In genomic region chr7:7178906-7179305, GRCh38 we compare ENCODE assay signal across 18 cellular contexts. TPM values are rescaled to one million over a fixed set of nuclear protein-coding genes. Genes with fewer than 3 reads are reported as not detected.
DNase-seq lines count a peak whose midpoint lies in the region; ATAC-seq and TF ChIP-seq lines count a peak whose summit lies in the region.
"Had no signal": no experiment of that assay in that cellular context is flagged by ENCODE, and none has a peak within 500 bp of the region (broad histone marks: within the 10 kb centered on the region; RNA-seq: fewer than 3 reads in every experiment).

No MANE protein-coding gene starts in this region.

- CTCF ChIA-PET in activated B cell treated with CpG ODN at 0.5 μM for 24 hours (lab: Charles Lee) = interaction anchor here (1.2 kb wide), 1 partner anchor 361 kb away, joined by 3 read pairs; no protein-coding TSS in a partner anchor

- H3K27ac ChIP-seq in Peyer's patch = no peak overlapping the region
- H3K27ac ChIP-seq: C4-2B, SJSA1, suprapubic skin had no signal

- H3K27me3 ChIP-seq in Peyer's patch = no peaks in the 10 kb centered on the region
- H3K27me3 ChIP-seq: SJSA1, suprapubic skin had no signal

- no peak for TF ChIP-seq CTCF in activated B cell treated with CpG ODN at 0.5 μM for 24 hours (IDR thresholded peaks at IDR 0.05)
- TF ChIP-seq CTCF in Peyer's patch (IDR thresholded peaks at IDR 0.05) = no peak

- no peaks in the 10 kb centered on the region for H3K27me3 Mint-ChIP-seq in activated B cell treated with CpG ODN at 0.5 μM for 24 hours
- H3K27me3 Mint-ChIP-seq: naive thymus-derived CD8-positive, alpha-beta T cell had no signal

- POLR2A ChIA-PET in activated B cell treated with CpG ODN at 0.5 μM for 24 hours (lab: Charles Lee) = no interaction called here

- H3K27ac Mint-ChIP-seq in activated B cell treated with CpG ODN at 0.5 μM for 24 hours = peak overlapping the region; percentile 27

- peaks cover 46% of the 10 kb centered on the region for H3K4me1 Mint-ChIP-seq in activated B cell treated with CpG ODN at 0.5 μM for 24 hours

- DNase-seq in A172 (ENCODE audit: low spot score) (peak; percentile 16), HT1080 (ENCODE audit: low read depth) (peak; percentile 72), activated B cell treated with CpG ODN at 0.5 μM for 24 hours (no peak), kidney glomerular epithelial cell (lab: John Stamatoyannopoulos, UW) (peak; percentile 19), sciatic nerve (ENCODE audit: low spot score) (no peak), Peyer's patch (no peak), NCI-H2107 (lab: John Stamatoyannopoulos, UW) (no peak)
- DNase-seq: activated CD4-positive, alpha-beta T cell treated with anti-CD3 and anti-CD28 coated beads for 1 hour; dermis blood vessel endothelial cell; erythroblast; naive thymus-derived CD8-positive, alpha-beta T cell; NCI-H2029 treated with DMSO at 0.1 percent for 48 hours; NCI-H524 had no signal

- H3K4me1 ChIP-seq in Peyer's patch = peaks cover 0 to 11% (median 1%) of the 10 kb centered on the region in 4 donors

- ATAC-seq in activated B cell treated with CpG ODN at 0.5 μM for 24 hours (ENCODE audit: low read depth) (no peak), sciatic nerve (no peak), GM18502 (IDR thresholded peaks at IDR 0.05; ENCODE audit: poor library complexity, unreplicated experiment) (no peak)
- ATAC-seq: naive thymus-derived CD8-positive, alpha-beta T cell had no signal

- H3K36me3 ChIP-seq in Peyer's patch = no peaks in the 10 kb centered on the region
- H3K36me3 ChIP-seq: suprapubic skin had no signal

- H3K9me3 Mint-ChIP-seq in activated B cell treated with CpG ODN at 0.5 μM for 24 hours = peaks cover 5% of the 10 kb centered on the region

- no peak overlapping the region for H3K4me3 Mint-ChIP-seq in activated B cell treated with CpG ODN at 0.5 μM for 24 hours
- H3K4me3 Mint-ChIP-seq: naive thymus-derived CD8-positive, alpha-beta T cell had no signal

- intact Hi-C loops in activated B cell treated with CpG ODN at 0.5 μM for 24 hours (cut with micrococcal nuclease) (no loop called here), sciatic nerve (cut with DNase I) (no loop called here)

- no peak for TF ChIP-seq POLR2A in Peyer's patch (IDR thresholded peaks at IDR 0.05)

- H3K36me3 Mint-ChIP-seq in activated B cell treated with CpG ODN at 0.5 μM for 24 hours (ENCODE audit: low read depth) = peaks cover 42% of the 10 kb centered on the region

- no peaks in the 10 kb centered on the region for H3K9me3 ChIP-seq in Peyer's patch
- H3K9me3 ChIP-seq: SJSA1, suprapubic skin had no signal

- no peak overlapping the region for H3K4me3 ChIP-seq in Peyer's patch
- H3K4me3 ChIP-seq: lung, SJSA1, suprapubic skin had no signal

RNA-seq across cellular contexts. Expression of gene C1GALT1, which starts 3.4 kb away (rescaled TPM):
- total RNA-seq in A172 (2014; rRNA removed; shearing (Covaris generic)) = 65.8 and 68.5 TPM in 2 replicates
- total RNA-seq in HT1080 (2014; rRNA removed; shearing (Covaris generic)) = 31.6 and 41.8 TPM in 2 replicates
- 52.5 and 56.6 TPM in 2 replicates for polyA plus RNA-seq in HT1080 (2015; cell fraction: cytosol; rRNA removed)
- 42.1 and 48.2 TPM in 2 replicates for polyA plus RNA-seq in HT1080 (2015; cell fraction: nucleus; rRNA removed)
- 42.1 and 44.2 TPM in 2 replicates for total RNA-seq in activated B cell treated with CpG ODN at 0.5 μM for 24 hours
- total RNA-seq in sciatic nerve = 37.5 TPM
- 10 to 100 TPM; 23.1 to 63.3 (median 34.8) TPM for total RNA-seq in Peyer's patch

Comparison
In these comparisons a context has a peak if more than half of its experiments do, and no peak if none do; other contexts are left out.
1. DNase-seq: peak in A172 (single experiment), HT1080 (single experiment) and kidney glomerular epithelial cell (single experiment); none in activated B cell treated with CpG ODN at 0.5 μM for 24 hours (single experiment), sciatic nerve (single experiment), Peyer's patch (0 of 3) and NCI-H2107 (single experiment).